24 cellular contexts compared by ENCODE assay signal in genomic region chr15:34861216-34861615, GRCh38.
DNase-seq lines count a peak whose midpoint lies in the region; ATAC-seq, FAIRE-seq and TF ChIP-seq lines count a peak whose summit lies in the region.
"Had no signal": no experiment of that assay in that cellular context is flagged by ENCODE, and none has a peak within 500 bp of the region (broad histone marks: within the 10 kb centered on the region; RNA-seq: fewer than 3 reads in every experiment).

No MANE protein-coding gene starts in this region.

- TF ChIP-seq CTCF in endothelial cell of umbilical vein (IDR thresholded peaks at IDR 0.05; ENCODE audit: extremely low read depth in 1 of 2, insufficient read depth in 1 of 2, low read depth in 1 of 2, low read length in 2 of 2) (no peak), neural progenitor cell (IDR thresholded peaks at IDR 0.05) (no peak)

- no peak for TF ChIP-seq POLR2A in endothelial cell of umbilical vein (IDR thresholded peaks at IDR 0.05; ENCODE audit: low read depth, low read length)

- CTCF ChIA-PET in endothelial cell of umbilical vein (lab: Charles Lee): interaction anchor here (1.6 kb wide), 1 partner anchor 13 kb away, joined by 5 read pairs; no protein-coding TSS in a partner anchor

- no peaks in the 10 kb centered on the region for H3K9me3 Mint-ChIP-seq in stimulated activated naive CD8-positive, alpha-beta T cell treated with anti-CD3 and anti-CD28 coated beads, Interleukin-15, Interleukin-2, amounts not matched to agents 100 ng/mL and 50 ng/mL, for 24 hours
- H3K9me3 Mint-ChIP-seq in neural progenitor cell: no peaks in the 10 kb centered on the region
- H3K9me3 Mint-ChIP-seq: CD14-positive monocyte; CD4-positive, alpha-beta memory T cell; CD4-positive, CD25-positive, alpha-beta regulatory T cell had no signal

- peaks cover under 1% of the 10 kb centered on the region for H3K4me1 ChIP-seq in endothelial cell of umbilical vein (ENCODE audit: control insufficient read depth, extremely low read depth, insufficient read depth, low read length)
- no peaks in the 10 kb centered on the region for H3K4me1 ChIP-seq in neural progenitor cell
- H3K4me1 ChIP-seq: BE2C had no signal

- no peak overlapping the region for H2AFZ ChIP-seq in endothelial cell of umbilical vein (ENCODE audit: low read depth, low read length)
- H2AFZ ChIP-seq in neural progenitor cell (replicated peaks): no peak overlapping the region

- H3K27me3 ChIP-seq in endothelial cell of umbilical vein (ENCODE audit: control insufficient read depth in 2 of 2, insufficient read depth in 2 of 2, low read length in 2 of 2) (no peaks in the 10 kb centered on the region), neural progenitor cell (no peaks in the 10 kb centered on the region)
- H3K27me3 ChIP-seq: BE2C, BLaER1 had no signal

- no peak overlapping the region for H3K4me2 ChIP-seq in endothelial cell of umbilical vein (ENCODE audit: insufficient read depth, low read length)
- no peak overlapping the region for H3K4me2 ChIP-seq in neural progenitor cell
- H3K4me2 ChIP-seq: BLaER1 had no signal

- intact Hi-C loops in endothelial cell of umbilical vein (cut with micrococcal nuclease): no loop called here

- ATAC-seq in stimulated activated naive CD8-positive, alpha-beta T cell treated with anti-CD3 and anti-CD28 coated beads, Interleukin-15, Interleukin-2, amounts not matched to agents 100 U/mL and 50 U/mL, for 24 hours: no peak
- no peak for ATAC-seq in HG03378 (IDR thresholded peaks at IDR 0.05; ENCODE audit: unreplicated experiment)

- no peak overlapping the region for H3K4me3 Mint-ChIP-seq in stimulated activated naive CD8-positive, alpha-beta T cell treated with anti-CD3 and anti-CD28 coated beads, Interleukin-15, Interleukin-2, amounts not matched to agents 100 ng/mL and 50 ng/mL, for 24 hours
- no peak overlapping the region for H3K4me3 Mint-ChIP-seq in neural progenitor cell
- H3K4me3 Mint-ChIP-seq: CD14-positive monocyte; CD4-positive, alpha-beta memory T cell; CD4-positive, CD25-positive, alpha-beta regulatory T cell; CD8-positive, alpha-beta memory T cell had no signal

- no TSS peak for BruUV-seq in endothelial cell of umbilical vein (replicated peaks; lab: Mats Ljungman, UMichigan)

- H3K4me1 Mint-ChIP-seq in stimulated activated naive CD8-positive, alpha-beta T cell treated with anti-CD3 and anti-CD28 coated beads, Interleukin-15, Interleukin-2, amounts not matched to agents 100 ng/mL and 50 ng/mL, for 24 hours (ENCODE audit: low read depth): no peaks in the 10 kb centered on the region
- no peaks in the 10 kb centered on the region for H3K4me1 Mint-ChIP-seq in neural progenitor cell
- H3K4me1 Mint-ChIP-seq: CD14-positive monocyte; CD8-positive, alpha-beta memory T cell had no signal

- H3F3A ChIP-seq in neural progenitor cell (ENCODE audit: low read depth): no peaks in the 10 kb centered on the region

- peak overlapping the region; percentile 14 for H3K27ac Mint-ChIP-seq in stimulated activated naive CD8-positive, alpha-beta T cell treated with anti-CD3 and anti-CD28 coated beads, Interleukin-15, Interleukin-2, amounts not matched to agents 100 ng/mL and 50 ng/mL, for 24 hours
- H3K27ac Mint-ChIP-seq in neural progenitor cell: peak overlapping the region; percentile 53
- H3K27ac Mint-ChIP-seq: CD14-positive monocyte; CD4-positive, alpha-beta memory T cell; CD4-positive, CD25-positive, alpha-beta regulatory T cell; CD8-positive, alpha-beta memory T cell had no signal

- H3K36me3 ChIP-seq in endothelial cell of umbilical vein (ENCODE audit: control insufficient read depth in 2 of 2, extremely low read depth in 1 of 2, insufficient read depth in 2 of 2, low read length in 2 of 2) (peaks cover 8 to 9% of the 10 kb centered on the region in 2 experiments), neural progenitor cell (peaks cover 16% of the 10 kb centered on the region)

- H3K36me3 Mint-ChIP-seq in stimulated activated naive CD8-positive, alpha-beta T cell treated with anti-CD3 and anti-CD28 coated beads, Interleukin-15, Interleukin-2, amounts not matched to agents 100 ng/mL and 50 ng/mL, for 24 hours (ENCODE audit: low read depth): peaks cover 68% of the 10 kb centered on the region
- peaks cover 29% of the 10 kb centered on the region for H3K36me3 Mint-ChIP-seq in neural progenitor cell

- no peak overlapping the region for H3K9ac ChIP-seq in endothelial cell of umbilical vein (replicated peaks; ENCODE audit: extremely low read depth, insufficient read depth, low read length)
- no peak overlapping the region for H3K9ac ChIP-seq in neural progenitor cell
- H3K9ac ChIP-seq: BLaER1 had no signal

- H3K27me3 Mint-ChIP-seq in stimulated activated naive CD8-positive, alpha-beta T cell treated with anti-CD3 and anti-CD28 coated beads, Interleukin-15, Interleukin-2, amounts not matched to agents 100 ng/mL and 50 ng/mL, for 24 hours: no peaks in the 10 kb centered on the region
- no peaks in the 10 kb centered on the region for H3K27me3 Mint-ChIP-seq in neural progenitor cell (ENCODE audit: insufficient read depth, low read depth)
- H3K27me3 Mint-ChIP-seq: CD4-positive, alpha-beta memory T cell; CD4-positive, CD25-positive, alpha-beta regulatory T cell; CD8-positive, alpha-beta memory T cell had no signal

- no peaks in the 10 kb centered on the region for H3K79me2 ChIP-seq in endothelial cell of umbilical vein (ENCODE audit: control insufficient read depth, insufficient read depth, low read length)
- H3K79me2 ChIP-seq in neural progenitor cell (ENCODE audit: low read depth): no peaks in the 10 kb centered on the region

- H3K4me3 ChIP-seq in endothelial cell of umbilical vein (replicated peaks in 1 of 3; ENCODE audit: insufficient read depth in 1 of 3, low read depth in 1 of 3, low read length in 3 of 3): no peak overlapping the region
- H3K4me3 ChIP-seq in neural progenitor cell: no peak overlapping the region
- H3K4me3 ChIP-seq: BLaER1 had no signal

- POLR2A ChIA-PET in endothelial cell of umbilical vein (lab: Charles Lee): no interaction called here

- H3K27ac ChIP-seq in endothelial cell of umbilical vein (ENCODE audit: insufficient read depth, low read depth, low read length): no peak overlapping the region
- no peak overlapping the region for H3K27ac ChIP-seq in neural progenitor cell
- H3K27ac ChIP-seq: BLaER1 had no signal

- H3K9me3 ChIP-seq in endothelial cell of umbilical vein (replicated peaks; ENCODE audit: control insufficient read depth, insufficient read depth, low read length) (no peaks in the 10 kb centered on the region), neural progenitor cell (ENCODE audit: low read depth) (no peaks in the 10 kb centered on the region)
- H3K9me3 ChIP-seq: BE2C, BLaER1 had no signal

- H4K20me1 ChIP-seq in endothelial cell of umbilical vein (replicated peaks; ENCODE audit: control insufficient read depth, extremely low read depth, insufficient read depth, low read length) (no peaks in the 10 kb centered on the region), neural progenitor cell (ENCODE audit: low read depth) (no peaks in the 10 kb centered on the region)
- H4K20me1 ChIP-seq: BLaER1 had no signal

- FAIRE-seq in endothelial cell of umbilical vein (lab: Jason Lieb, UNC): peak; percentile 24
- FAIRE-seq: A204.1, GM12891, GM19239 had no signal

- H3K9me1 ChIP-seq in endothelial cell of umbilical vein (replicated peaks; ENCODE audit: control insufficient read depth, extremely low read depth, insufficient read depth, low read length): peaks cover 3% of the 10 kb centered on the region

- no peak for DNase-seq in stimulated activated naive CD8-positive, alpha-beta T cell treated with anti-CD3 and anti-CD28 coated beads, Interleukin-15, Interleukin-2, amounts not matched to agents 100 U/mL and 50 U/mL, for 24 hours
- no peak for DNase-seq in endothelial cell of umbilical vein (ENCODE audit: low read depth, low spot score)
- DNase-seq in neural progenitor cell (ENCODE audit: low spot score): no peak
- DNase-seq in NCI-H1694 (lab: John Stamatoyannopoulos, UW): no peak
- DNase-seq: 8988T; ACHN; BE2C; C1 segment of cervical spinal cord; CD4-positive, alpha-beta memory T cell; CD4-positive, CD25-positive, alpha-beta regulatory T cell; CD8-positive, alpha-beta memory T cell; COR-L47; DMS 273 treated with DMSO at 0.1 percent for 48 hours; DMS153; DMS53; DMS79 treated with DMSO at 0.1 percent for 48 hours; GF-D8 had no signal

- dilution Hi-C loops in endothelial cell of umbilical vein (cut with MboI; ENCODE audit: extremely low pct_ligation_motif_present, low sequenced_read_pairs): no loop called here

TF ChIP-seq in endothelial cell of umbilical vein, 7 proteins besides CTCF, POLR2A, EP300 and RAD21:
- no peak for TF ChIP-seq FOS (IDR thresholded peaks at IDR 0.05; ENCODE audit: borderline replicate concordance, insufficient read depth, low read length)
- TF ChIP-seq MAX (IDR thresholded peaks at IDR 0.05; ENCODE audit: insufficient read depth, insufficient read length): no peak
- no peak for TF ChIP-seq POLR2AphosphoS5 (IDR thresholded peaks at IDR 0.05; ENCODE audit: insufficient read depth, low read depth, low read length)
- TF ChIP-seq EZH2 (IDR thresholded peaks at IDR 0.05; ENCODE audit: borderline replicate concordance, low read depth, low read length, severe bottlenecking): no peak
- no peak for TF ChIP-seq JUN (IDR thresholded peaks at IDR 0.05; ENCODE audit: borderline replicate concordance, insufficient read depth, insufficient read length, low read depth)
- no peak for TF ChIP-seq MYC (IDR thresholded peaks at IDR 0.05; ENCODE audit: low read depth, low read length)
- TF ChIP-seq GATA2 (IDR thresholded peaks at IDR 0.05; ENCODE audit: insufficient read depth, insufficient read length, low read depth, low read length): no peak
